ENCODE assay signal across 31 cellular contexts in the genomic region with DNA sequence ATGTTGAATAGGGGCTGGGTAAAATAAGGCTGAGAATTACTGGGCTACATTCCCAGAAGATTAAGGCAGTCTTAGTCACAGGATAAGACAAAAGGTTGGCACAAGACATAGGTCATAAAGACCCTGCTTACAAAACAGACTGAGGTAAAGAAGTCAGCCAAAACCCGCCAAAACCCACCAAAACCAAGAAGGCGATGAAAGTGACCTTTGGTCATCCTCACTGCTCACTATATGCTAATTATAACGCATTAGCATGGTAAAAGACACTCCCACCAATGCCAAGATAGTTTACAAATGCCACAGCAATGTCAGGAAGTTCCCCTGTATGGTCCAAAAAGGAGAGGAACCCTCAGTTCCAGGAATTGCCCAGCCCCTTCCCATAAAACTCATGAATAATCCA.
"Had no signal": no experiment of that assay in that cellular context is flagged by ENCODE, and none has a peak within 500 bp of the region (broad histone marks: within the 10 kb centered on the region; RNA-seq: fewer than 3 reads in every experiment).

No MANE protein-coding gene starts in this region.

- H3K36me3 Mint-ChIP-seq: memory B cell; stimulated activated effector memory CD8-positive, alpha-beta T cell treated with anti-CD3 and anti-CD28 coated beads, Interleukin-12 subunit alpha, Interleukin-12 subunit beta, amount 100 ng/mL, for 72 hours had no signal

- H3K27ac ChIP-seq: adrenal gland, ascending aorta, gastroesophageal sphincter, hepatocyte, parathyroid adenoma, psoas muscle, stomach, upper lobe of right lung had no signal

- H3K4me2 ChIP-seq: hepatocyte had no signal

- H3K27ac Mint-ChIP-seq: activated CD8-positive, alpha-beta T cell treated with anti-CD3 and anti-CD28 coated beads for 36 hours; activated naive CD4-positive, alpha-beta T cell treated with anti-CD3 and anti-CD28 coated beads, Interleukin-2, amount 50 U/mL, for 72 hours; activated T-helper 17 cell treated with anti-CD3 and anti-CD28 coated beads, Interleukin-2, amount 50 U/mL, for 72 hours; effector memory CD8-positive, alpha-beta T cell; memory B cell; stimulated activated effector memory CD8-positive, alpha-beta T cell treated with anti-CD3 and anti-CD28 coated beads, Interleukin-12 subunit alpha, Interleukin-12 subunit beta, amount 100 ng/mL, for 72 hours; T-helper 17 cell had no signal

- H3K9me3 ChIP-seq: adrenal gland, ascending aorta, gastroesophageal sphincter, psoas muscle, sigmoid colon, stomach, thyroid gland, upper lobe of right lung had no signal

- H3K9me3 Mint-ChIP-seq: activated T-cell treated with anti-CD3 and anti-CD28 coated beads, Interleukin-2, amount 50 U/mL, for 4 hours; activated T-helper 17 cell treated with anti-CD3 and anti-CD28 coated beads, Interleukin-2, amount 50 U/mL, for 72 hours; effector memory CD8-positive, alpha-beta T cell; memory B cell; stimulated activated effector memory CD8-positive, alpha-beta T cell treated with anti-CD3 and anti-CD28 coated beads, Interleukin-12 subunit alpha, Interleukin-12 subunit beta, amount 100 ng/mL, for 72 hours had no signal

- H3K4me3 Mint-ChIP-seq: activated CD8-positive, alpha-beta T cell treated with anti-CD3 and anti-CD28 coated beads for 36 hours; activated T-cell treated with anti-CD3 and anti-CD28 coated beads, Interleukin-2, amount 50 U/mL, for 4 hours; activated T-helper 17 cell treated with anti-CD3 and anti-CD28 coated beads, Interleukin-2, amount 50 U/mL, for 72 hours; effector memory CD8-positive, alpha-beta T cell; memory B cell; neural crest cell; stimulated activated effector memory CD8-positive, alpha-beta T cell treated with anti-CD3 and anti-CD28 coated beads, Interleukin-12 subunit alpha, Interleukin-12 subunit beta, amount 100 ng/mL, for 72 hours; T-helper 17 cell had no signal

- H3K4me1 Mint-ChIP-seq: memory B cell, neural crest cell had no signal

- DNase-seq: activated CD4-positive, alpha-beta T cell treated with anti-CD3 and anti-CD28 coated beads for 1 hour; activated CD4-positive, alpha-beta T cell treated with anti-CD3 and anti-CD28 coated beads, Interleukin-2, amount 50 U/mL, for 1 hour; activated CD8-positive, alpha-beta T cell treated with anti-CD3 and anti-CD28 coated beads for 36 hours; activated gamma-delta T cell treated with Interleukin-2 at 50 U/mL for 16 hours; activated T-cell treated with anti-CD3 and anti-CD28 coated beads, Interleukin-2, amount 50 U/mL, for 4 hours; adrenal gland; caudate nucleus; cortex of kidney; effector memory CD8-positive, alpha-beta T cell; erythroblast; midbrain; naive thymus-derived CD4-positive, alpha-beta T cell; occipital lobe; psoas muscle; sigmoid colon; small intestine; stimulated activated CD4-positive, alpha-beta T cell treated with anti-CD3 and anti-CD28 coated beads, Interleukin-4, amount 100 ng/mL, for 24 hours; stomach; T-helper 17 cell; T1000; thyroid gland; upper lobe of right lung had no signal

- H2AFZ ChIP-seq: hepatocyte, parathyroid adenoma had no signal

- H3K4me3 ChIP-seq: adrenal gland, ascending aorta, gastroesophageal sphincter, hepatocyte, psoas muscle, sigmoid colon, stomach, thyroid gland, upper lobe of right lung had no signal

- H3K9ac ChIP-seq: parathyroid adenoma had no signal

- H3K36me3 ChIP-seq: adrenal gland, ascending aorta, gastroesophageal sphincter, sigmoid colon, stomach, thyroid gland, upper lobe of right lung had no signal

- H3K4me1 ChIP-seq: parathyroid adenoma, psoas muscle, upper lobe of right lung had no signal

- H3K27me3 ChIP-seq: adrenal gland, ascending aorta, gastroesophageal sphincter, hepatocyte, sigmoid colon, stomach, thyroid gland, upper lobe of right lung had no signal

- ATAC-seq: activated CD8-positive, alpha-beta T cell treated with anti-CD3 and anti-CD28 coated beads for 36 hours; activated naive CD4-positive, alpha-beta T cell treated with anti-CD3 and anti-CD28 coated beads, Interleukin-2, amount 50 U/mL, for 72 hours; activated T-cell treated with anti-CD3 and anti-CD28 coated beads, Interleukin-2, amount 50 U/mL, for 4 hours; activated T-helper 17 cell treated with anti-CD3 and anti-CD28 coated beads, Interleukin-2, amount 50 U/mL, for 72 hours; effector memory CD8-positive, alpha-beta T cell; gastroesophageal sphincter; naive thymus-derived CD4-positive, alpha-beta T cell; psoas muscle; stimulated activated effector memory CD8-positive, alpha-beta T cell treated with anti-CD3 and anti-CD28 coated beads, Interleukin-12 subunit alpha, Interleukin-12 subunit beta, amount 100 ng/mL, for 72 hours; T-helper 17 cell; upper lobe of right lung had no signal

- H3K27me3 Mint-ChIP-seq: activated CD8-positive, alpha-beta T cell treated with anti-CD3 and anti-CD28 coated beads for 36 hours; activated T-helper 17 cell treated with anti-CD3 and anti-CD28 coated beads, Interleukin-2, amount 50 U/mL, for 72 hours; effector memory CD8-positive, alpha-beta T cell; naive thymus-derived CD4-positive, alpha-beta T cell; T-helper 17 cell had no signal
